In the genomic region with DNA sequence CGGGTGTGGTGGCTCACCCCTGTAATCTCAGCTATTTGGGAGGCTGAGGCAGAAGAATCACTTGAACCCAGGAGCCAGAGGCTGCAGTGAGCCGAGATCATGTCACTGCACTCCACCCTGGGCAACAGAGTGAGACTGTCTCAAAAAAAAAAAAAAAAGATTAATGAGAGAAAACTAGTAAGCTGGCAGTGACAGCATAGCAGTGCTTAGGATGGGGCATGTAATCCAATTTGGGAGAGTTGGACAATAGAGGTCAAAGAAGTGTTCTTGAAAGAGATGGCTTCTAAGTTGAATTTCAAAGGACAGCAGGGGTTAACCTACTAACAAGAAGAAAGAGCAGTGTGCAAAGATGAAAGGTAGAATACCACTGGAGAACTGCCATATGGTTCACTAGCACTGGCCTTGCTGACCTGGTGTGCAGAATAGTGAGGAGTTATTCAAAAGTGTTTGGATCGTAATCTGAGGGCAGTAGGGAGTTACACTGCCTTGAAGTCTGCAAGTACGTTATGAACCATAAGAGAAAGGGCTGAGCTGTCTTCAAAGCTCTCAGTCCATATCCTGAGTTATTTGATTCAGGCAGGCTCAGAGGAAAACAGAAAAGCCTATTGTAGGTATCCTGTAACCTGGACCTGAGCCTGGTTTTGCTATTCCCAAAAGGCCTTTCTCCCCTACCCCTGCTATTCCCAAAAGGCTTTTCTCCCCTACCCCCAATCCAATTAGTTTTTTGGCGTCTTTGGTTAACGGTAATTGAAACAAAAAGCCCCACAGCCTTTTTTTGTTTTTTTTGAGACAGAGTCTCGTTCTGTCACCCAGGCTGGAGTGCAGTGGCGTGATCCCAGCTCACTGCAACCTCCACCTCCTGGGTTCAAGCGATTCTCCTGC, we compare ENCODE assay signal across 16 cellular contexts. TPM values are rescaled to one million over a fixed set of nuclear protein-coding genes. Genes with fewer than 3 reads are reported as not detected.
DNase-seq lines count a peak whose midpoint lies in the region; TF ChIP-seq lines count a peak whose summit lies in the region.
"Had no signal": no experiment of that assay in that cellular context is flagged by ENCODE, and none has a peak within 500 bp of the region (broad histone marks: within the 10 kb centered on the region; RNA-seq: fewer than 3 reads in every experiment).

No MANE protein-coding gene starts in this region.

- no peak overlapping the region for H3K4me3 Mint-ChIP-seq in endothelial cell (ENCODE audit: unreplicated experiment)

- H4K20me1 ChIP-seq in BLaER1 treated with 17β-estradiol and CSF1 and Interleukin-3, amounts not matched to agents 10 nM and 100 nM, result peaks cover 12 to 65% (median 42%) of the 10 kb centered on the region in 11 experiments; a peak in 18 of 22 replicates

- DNase-seq in A673 (ENCODE audit: low spot score) (no peak), OCI-M1 (lab: John Stamatoyannopoulos, UW) (peak; percentile 22), endothelial cell (ENCODE audit: low spot score) (no peak), NCI-H774 (lab: John Stamatoyannopoulos, UW) (no peak), substantia nigra (lab: John Stamatoyannopoulos, UW) (no peak)
- DNase-seq in central memory CD4-positive, alpha-beta T cell, result no peak
- DNase-seq: activated CD4-positive, alpha-beta T cell treated with anti-CD3 and anti-CD28 coated beads for 1 hour; brain microvascular endothelial cell; CD4-positive, CD25-positive, alpha-beta regulatory T cell; GDM1; MV-4-11; naive thymus-derived CD4-positive, alpha-beta T cell; retina; stimulated activated CD4-positive, alpha-beta T cell treated with anti-CD3 and anti-CD28 coated beads, Interleukin-1b, Interleukin-23, amount 100 ng/mL, for 48 hours; transverse colon had no signal

- H3K36me3 ChIP-seq in A673 (ENCODE audit: insufficient read depth, low read length, poor library complexity, severe bottlenecking), result peaks cover 38% of the 10 kb centered on the region
- peaks cover 34 to 60% (median 47%) of the 10 kb centered on the region in 11 experiments for H3K36me3 ChIP-seq in BLaER1 treated with 17β-estradiol and CSF1 and Interleukin-3, amounts not matched to agents 10 nM and 100 nM

- H3K9me3 ChIP-seq in A673 (ENCODE audit: low read depth, low read length, poor library complexity, severe bottlenecking), result no peaks in the 10 kb centered on the region
- H3K9me3 ChIP-seq in BLaER1 treated with 17β-estradiol and CSF1 and Interleukin-3, amounts not matched to agents 10 nM and 100 nM (replicated peaks in 1 of 11), result no peaks in the 10 kb centered on the region
- H3K9me3 ChIP-seq: transverse colon had no signal

- peak overlapping the region in 2 of 11 experiments; percentile 1 to 20; a peak in 1 of 22 replicates for H3K9ac ChIP-seq in BLaER1 treated with 17β-estradiol and CSF1 and Interleukin-3, amounts not matched to agents 10 nM and 100 nM

- BruUV-seq in A673 (replicated peaks; lab: Mats Ljungman, UMichigan), result no TSS peak

- H3K36me3 Mint-ChIP-seq in endothelial cell (ENCODE audit: low read depth, unreplicated experiment), result peaks cover 11% of the 10 kb centered on the region

- H3K4me1 Mint-ChIP-seq in endothelial cell (ENCODE audit: unreplicated experiment), result peaks cover 5% of the 10 kb centered on the region

- TF ChIP-seq CTCF in A673 (conservative IDR thresholded peaks at IDR 0.05; ENCODE audit: low read depth, low read length), result no peak
- TF ChIP-seq CTCF in endothelial cell (IDR thresholded peaks at IDR 0.05; ENCODE audit: unreplicated experiment), result no peak

- no peaks in the 10 kb centered on the region for H3K27me3 ChIP-seq in A673 (replicated peaks; ENCODE audit: insufficient read depth, low read depth, low read length, poor library complexity)
- H3K27me3 ChIP-seq in BLaER1 treated with 17β-estradiol and CSF1 and Interleukin-3, amounts not matched to agents 10 nM and 100 nM, result no peaks in the 10 kb centered on the region
- H3K27me3 ChIP-seq: brain microvascular endothelial cell, transverse colon had no signal

- H3K4me1 ChIP-seq in A673 (ENCODE audit: insufficient read depth, low read length, poor library complexity, severe bottlenecking), result peaks cover 30% of the 10 kb centered on the region
- peaks cover 23 to 37% (median 33%) of the 10 kb centered on the region in 10 experiments; a peak in 19 of 20 replicates for H3K4me1 ChIP-seq in BLaER1 treated with 17β-estradiol and CSF1 and Interleukin-3, amounts not matched to agents 10 nM and 100 nM

- intact Hi-C loops in A673 (cut with micrococcal nuclease; ENCODE audit: unreplicated experiment), result no loop called here

- H3K27ac Mint-ChIP-seq in endothelial cell (ENCODE audit: unreplicated experiment), result peak overlapping the region; percentile 6

- peak overlapping the region; percentile 28 to 96 (median 86); a peak in 18 of 22 replicates for H3K4me2 ChIP-seq in BLaER1 treated with 17β-estradiol and CSF1 and Interleukin-3, amounts not matched to agents 10 nM and 100 nM

- CTCF ChIA-PET in A673 (lab: Charles Lee), result no interaction called here

- H3K27me3 Mint-ChIP-seq in endothelial cell (ENCODE audit: unreplicated experiment), result peaks cover 4% of the 10 kb centered on the region
- H3K27me3 Mint-ChIP-seq: CD4-positive, CD25-positive, alpha-beta regulatory T cell; naive thymus-derived CD4-positive, alpha-beta T cell had no signal

- no peak overlapping the region for H3K4me3 ChIP-seq in A673 (ENCODE audit: low read depth, low read length, poor library complexity, severe bottlenecking)
- no peak overlapping the region for H3K4me3 ChIP-seq in BLaER1 treated with 17β-estradiol and CSF1 and Interleukin-3, amounts not matched to agents 10 nM and 100 nM
- H3K4me3 ChIP-seq: transverse colon had no signal

- H3K27ac ChIP-seq in A673 (ENCODE audit: low read depth, low read length, poor library complexity, severe bottlenecking) (peak overlapping the region; percentile 22), substantia nigra (ENCODE audit: low read depth, low read length, poor library complexity, severe bottlenecking) (no peak overlapping the region)
- no peak overlapping the region for H3K27ac ChIP-seq in BLaER1 treated with 17β-estradiol and CSF1 and Interleukin-3, amounts not matched to agents 10 nM and 100 nM
- H3K27ac ChIP-seq: brain microvascular endothelial cell, transverse colon had no signal

- no peaks in the 10 kb centered on the region for H3K9me3 Mint-ChIP-seq in endothelial cell (ENCODE audit: unreplicated experiment)
- H3K9me3 Mint-ChIP-seq: CD4-positive, CD25-positive, alpha-beta regulatory T cell; naive thymus-derived CD4-positive, alpha-beta T cell had no signal

- POLR2A ChIA-PET in A673 (lab: Charles Lee; ENCODE audit: low non-redundant PET), result interaction anchor here (0.6 kb wide), 3 partner anchors 70 to 560 kb away, joined by 3 to 4 read pairs (median 3); no protein-coding TSS in a partner anchor

RNA-seq across cellular contexts. Expression of gene XPOT, which starts 3.4 kb away (rescaled TPM):
- total RNA-seq in A673 (2021) (192 and 198 TPM in 2 replicates), endothelial cell (ENCODE audit: unreplicated experiment) (46.5 TPM)

RNA-seq across cellular contexts. Expression of gene C12orf56, which starts 17.0 kb away (rescaled TPM):
- total RNA-seq in A673 (2021), result not detected in 2 replicates
- total RNA-seq in endothelial cell (ENCODE audit: unreplicated experiment), result 0.62 TPM

RNA-seq across cellular contexts. Expression of gene TBK1, which starts 44.3 kb away (rescaled TPM):
- total RNA-seq in A673 (2021) (30.2 and 33.8 TPM in 2 replicates), endothelial cell (ENCODE audit: unreplicated experiment) (20.6 TPM)
